Comparison of ENCODE assay signal across 26 cellular contexts in the genomic region with DNA sequence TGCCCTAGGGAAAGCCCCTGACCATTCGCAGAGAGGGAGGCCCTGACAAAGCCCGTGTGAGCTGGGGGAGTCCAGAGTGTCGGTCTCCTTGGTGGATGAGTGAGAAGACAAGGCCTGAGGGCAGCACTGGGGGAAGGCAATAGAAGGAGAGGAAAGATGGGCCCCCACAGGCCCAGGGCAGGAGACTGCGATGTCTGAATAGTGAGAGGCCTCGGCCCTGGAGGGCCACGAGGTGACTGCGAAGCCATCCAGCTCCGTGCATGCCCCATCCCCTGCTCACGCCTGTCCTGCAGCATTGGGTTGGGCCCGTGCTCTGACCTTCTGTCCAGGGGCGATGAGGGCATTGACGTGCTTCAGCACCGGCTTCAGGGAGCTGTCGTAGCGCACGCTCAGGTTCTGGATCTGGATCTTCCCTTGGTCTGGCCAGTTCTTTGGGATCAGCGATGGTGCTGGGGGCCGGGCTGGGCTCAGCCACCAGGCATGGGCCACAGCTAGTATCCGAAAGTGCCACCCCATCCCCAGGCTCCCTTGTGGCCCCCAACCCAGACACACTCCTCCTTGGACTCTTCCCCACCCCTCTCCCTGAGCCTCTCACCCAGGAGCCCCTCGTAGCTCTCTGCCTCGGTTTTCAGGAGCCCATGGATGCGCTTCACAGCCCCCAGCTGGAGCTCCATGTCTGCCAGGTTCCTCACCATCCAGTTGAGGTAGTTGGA. TPM values are rescaled to one million over a fixed set of nuclear protein-coding genes. Genes with fewer than 3 reads are reported as not detected.
"Had no signal": no experiment of that assay in that cellular context is flagged by ENCODE, and none has a peak within 500 bp of the region (broad histone marks: within the 10 kb centered on the region; RNA-seq: fewer than 3 reads in every experiment).

No MANE protein-coding gene starts in this region.

- H3K4me3 ChIP-seq: cardiac muscle cell, SJCRH30 had no signal

- DNase-seq: activated CD4-positive, alpha-beta memory T cell treated with anti-CD3 and anti-CD28 coated beads, Interleukin-2, amount 10 ng/mL, durations not matched to agents 7 days and 5 days; activated CD4-positive, alpha-beta T cell treated with anti-CD3 and anti-CD28 coated beads for 48 hours; activated CD8-positive, alpha-beta memory T cell treated with anti-CD3 and anti-CD28 coated beads, Interleukin-2, amount 50 U/mL, for 4 hours; activated naive CD4-positive, alpha-beta T cell; activated T-cell treated with anti-CD3 and anti-CD28 coated beads, Interleukin-2, amount 50 U/mL, for 72 hours; brain microvascular endothelial cell; NCI-H1092; NCI-H1417; NCI-H2029; NCI-H2107; NCI-H2171 treated with DMSO at 0.1 percent for 48 hours; NCI-H510A treated with DMSO at 0.1 percent for 48 hours; NCI-H69; NK-92 treated with Interleukin-12 subunit alpha and Interleukin-12 subunit beta, amount 100 ng/mL, for 24 hours; OCI-M1; Right ventricle myocardium superior; SJCRH30 had no signal

- H3K27ac Mint-ChIP-seq: activated CD4-positive, alpha-beta memory T cell treated with anti-CD3 and anti-CD28 coated beads, Interleukin-2, amount 10 ng/mL, durations not matched to agents 7 days and 5 days; activated naive CD8-positive, alpha-beta T cell; activated T-cell treated with anti-CD3 and anti-CD28 coated beads, Interleukin-2, amount 50 U/mL, for 72 hours; activated T-helper 2 cell treated with anti-CD3 and anti-CD28 coated beads, Interferon-gamma antibody, Interleukin-2, Interleukin-4, amounts not matched to agents 10 μg/mL and 5 μg/mL and 100 μg/mL, durations not matched to agents 14 hours and 24 hours and 36 hours; IgD-negative memory B cell; T-helper 1 cell treated with Interleukin-12 subunit alpha and Interleukin-12 subunit beta and Interleukin-4 antibody, amounts not matched to agents 30 μg/mL and 1 μg/mL, for 36 hours had no signal

- H3K9me3 ChIP-seq: SJCRH30 had no signal

- H3K27me3 Mint-ChIP-seq: activated naive CD8-positive, alpha-beta T cell; IgD-negative memory B cell had no signal

- ATAC-seq: activated CD4-positive, CD25-positive, alpha-beta regulatory T cell treated with anti-CD3 and anti-CD28 coated beads, Interleukin-2, amount 50 U/mL, for 24 hours; activated T-cell treated with anti-CD3 and anti-CD28 coated beads, Interleukin-2, amount 50 U/mL, for 72 hours; Panc1 had no signal

- H3K36me3 Mint-ChIP-seq: activated naive CD8-positive, alpha-beta T cell; IgD-negative memory B cell had no signal

- H3K4me3 Mint-ChIP-seq: activated CD4-positive, alpha-beta memory T cell treated with anti-CD3 and anti-CD28 coated beads, Interleukin-2, amount 10 ng/mL, durations not matched to agents 7 days and 5 days; activated naive CD8-positive, alpha-beta T cell; activated T-cell treated with anti-CD3 and anti-CD28 coated beads, Interleukin-2, amount 50 U/mL, for 72 hours; T-helper 1 cell treated with Interleukin-12 subunit alpha and Interleukin-12 subunit beta and Interleukin-4 antibody, amounts not matched to agents 30 μg/mL and 1 μg/mL, for 36 hours had no signal

- H3K27me3 ChIP-seq: brain microvascular endothelial cell, cardiac muscle cell, SJCRH30 had no signal

- H3K27ac ChIP-seq: brain microvascular endothelial cell, cardiac muscle cell, KMS-11, RWPE1, SJCRH30 had no signal

- H3K9me3 Mint-ChIP-seq: activated CD4-positive, alpha-beta memory T cell treated with anti-CD3 and anti-CD28 coated beads, Interleukin-2, amount 10 ng/mL, durations not matched to agents 7 days and 5 days; activated T-cell treated with anti-CD3 and anti-CD28 coated beads, Interleukin-2, amount 50 U/mL, for 72 hours; activated T-helper 2 cell treated with anti-CD3 and anti-CD28 coated beads, Interferon-gamma antibody, Interleukin-2, Interleukin-4, amounts not matched to agents 10 μg/mL and 5 μg/mL and 100 μg/mL, durations not matched to agents 14 hours and 24 hours and 36 hours; T-helper 1 cell treated with Interleukin-12 subunit alpha and Interleukin-12 subunit beta and Interleukin-4 antibody, amounts not matched to agents 30 μg/mL and 1 μg/mL, for 36 hours had no signal

- H3K4me1 ChIP-seq: SJCRH30 had no signal

- H3K36me3 ChIP-seq: brain microvascular endothelial cell, cardiac muscle cell, SJCRH30 had no signal

- H3K4me1 Mint-ChIP-seq: activated CD4-positive, alpha-beta memory T cell treated with anti-CD3 and anti-CD28 coated beads, Interleukin-2, amount 10 ng/mL, durations not matched to agents 7 days and 5 days had no signal

RNA-seq across cellular contexts. Expression of a gene that starts 45.2 kb away (rescaled TPM):
- polyA plus RNA-seq: IgD-negative memory B cell had no signal
